Comparison of ENCODE assay signal across 14 cellular contexts in genomic region chr4:45475490-45475889, GRCh38.
"Had no signal": no experiment of that assay in that cellular context is flagged by ENCODE, and none has a peak within 500 bp of the region (broad histone marks: within the 10 kb centered on the region; RNA-seq: fewer than 3 reads in every experiment).

No MANE protein-coding gene starts in this region.

- H3K27me3 ChIP-seq: heart left ventricle, neutrophil, tibial artery had no signal

- ATAC-seq: heart left ventricle; naive thymus-derived CD4-positive, alpha-beta T cell; right cardiac atrium had no signal

- H3K4me3 ChIP-seq: coronary artery, heart left ventricle, tibial artery had no signal

- H3K36me3 ChIP-seq: heart left ventricle, neutrophil, tibial artery had no signal

- H3K27ac ChIP-seq: coronary artery, heart left ventricle, neutrophil, tibial artery had no signal

- DNase-seq: activated CD4-positive, alpha-beta T cell treated with anti-CD3 and anti-CD28 coated beads, Interleukin-2, amount 10 ng/mL, durations not matched to agents 7 days and 5 days; activated CD4-positive, CD25-positive, alpha-beta regulatory T cell; activated naive CD4-positive, alpha-beta T cell treated with anti-CD3 and anti-CD28 coated beads, Interleukin-2, amount 10 ng/mL, durations not matched to agents 7 days and 5 days; caudate nucleus; effector CD4-positive, alpha-beta T cell; heart left ventricle; mammary epithelial cell; naive thymus-derived CD4-positive, alpha-beta T cell; right cardiac atrium; small intestine; T1000; tibial artery had no signal

- H3K4me1 ChIP-seq: tibial artery had no signal

- H3K9me3 ChIP-seq: neutrophil had no signal
